In genomic region chr10:22346087-22346661, GRCh38 we compare ENCODE assay signal across 17 cellular contexts. TPM values are rescaled to one million over a fixed set of nuclear protein-coding genes. Genes with fewer than 3 reads are reported as not detected.
DNase-seq lines count a peak whose midpoint lies in the region; ATAC-seq, FAIRE-seq and TF ChIP-seq lines count a peak whose summit lies in the region.
"Had no signal": no experiment of that assay in that cellular context is flagged by ENCODE, and none has a peak within 500 bp of the region (broad histone marks: within the 10 kb centered on the region; RNA-seq: fewer than 3 reads in every experiment).

No MANE protein-coding gene starts in this region.

- CTCF ChIA-PET in H1 (lab: Charles Lee; ENCODE audit: partially characterized antibody) = interaction anchor here (1.1 to 1.5 kb wide), 3 partner anchors 91 to 628 kb away, joined by 3 to 7 read pairs (median 5); no protein-coding TSS in a partner anchor

- no peak overlapping the region for H3K9ac ChIP-seq in HUES64 (ENCODE audit: low read depth, low read length)
- H3K9ac ChIP-seq in H1 (replicated peaks in 1 of 4; ENCODE audit: extremely low read depth in 1 of 4, low read depth in 3 of 4, low read length in 3 of 4) = no peak overlapping the region

- H2BK12ac ChIP-seq in H1 (ENCODE audit: low read depth, low read length) = no peak overlapping the region

- no peaks in the 10 kb centered on the region for H3K79me2 ChIP-seq in H1 (ENCODE audit: control insufficient read depth in 1 of 2, insufficient read depth in 2 of 2, low read length in 2 of 2)

- H3K27ac ChIP-seq in HUES64 (ENCODE audit: low read depth, low read length) (no peak overlapping the region), H1 (ENCODE audit: low read depth, low read length) (no peak overlapping the region)
- H3K27ac ChIP-seq: epithelial cell of prostate, heart left ventricle, spleen, thyroid gland had no signal

- H4K5ac ChIP-seq in H1 (ENCODE audit: insufficient read length, low read depth, low read length) = no peak overlapping the region

- no peak for FAIRE-seq in H1 (lab: Jason Lieb, UNC)
- FAIRE-seq: HTR-8/SVneo had no signal

- peaks cover 88% of the 10 kb centered on the region for H3K27me3 Mint-ChIP-seq in nephron (ENCODE audit: low read depth)

- H3K4ac ChIP-seq in H1 (replicated peaks; ENCODE audit: insufficient read length, low read depth, low read length) = no peak overlapping the region

- no peak overlapping the region for H3K56ac ChIP-seq in H1 (replicated peaks; ENCODE audit: insufficient read length, low read depth, low read length)

- no peak for TF ChIP-seq EP300 in H1 (IDR thresholded peaks at IDR 0.05; ENCODE audit: borderline replicate concordance in 1 of 2, low read depth in 2 of 2, low read length in 2 of 2)

- no peak overlapping the region for H3K14ac ChIP-seq in H1 (ENCODE audit: insufficient read length)

- no peak overlapping the region for H2BK20ac ChIP-seq in H1 (ENCODE audit: low read length)

- H3K4me1 ChIP-seq in HUES64 (ENCODE audit: insufficient read depth, low read length) = no peaks in the 10 kb centered on the region; the same call in 1 of the 2 replicates
- H3K4me1 ChIP-seq in H1 (replicated peaks in 1 of 4; ENCODE audit: control insufficient read depth in 3 of 4, insufficient read depth in 4 of 4, low read length in 3 of 4) = peaks cover 0 to 5% (median 3%) of the 10 kb centered on the region in 4 experiments; a peak in 3 of 7 replicates

- no peak overlapping the region for H3K27ac Mint-ChIP-seq in nephron

- no peak for ATAC-seq in GM18867 (IDR thresholded peaks at IDR 0.05; ENCODE audit: unreplicated experiment)
- ATAC-seq: heart left ventricle had no signal

- H3K23me2 ChIP-seq in H1 (ENCODE audit: low read depth, low read length) = peaks cover 7% of the 10 kb centered on the region; the same call in 1 of the 2 replicates

- no peak overlapping the region for H2BK5ac ChIP-seq in H1 (ENCODE audit: low read depth, low read length)

- peak overlapping the region; percentile 24 to 78 (median 63) for H3K4me3 Mint-ChIP-seq in nephron

- H4K8ac ChIP-seq in H1 (ENCODE audit: extremely low read depth, insufficient read depth, low read length) = no peak overlapping the region

- H3K4me3 ChIP-seq in HUES64 (ENCODE audit: low read length) (peak overlapping the region; percentile 57), H1 (ENCODE audit: extremely low read depth in 1 of 4, insufficient read depth in 2 of 4, low read depth in 3 of 4, low read length in 4 of 4) (peak overlapping the region; percentile 51 to 64 (median 54); a peak in 7 of 8 replicates)
- H3K4me3 ChIP-seq: thyroid gland had no signal

- no peak overlapping the region for H2AK5ac ChIP-seq in H1 (ENCODE audit: low read depth, low read length)

- TF ChIP-seq CTCF in H1 (IDR thresholded peaks at IDR 0.05; ENCODE audit: control extremely low read depth in 1 of 3, insufficient read depth in 1 of 3, low read depth in 1 of 3, low read length in 3 of 3) = no peak
- TF ChIP-seq CTCF in nephron (IDR thresholded peaks at IDR 0.05; ENCODE audit: unreplicated experiment in 3 of 3) = no peak

- no peak overlapping the region for H4K91ac ChIP-seq in H1 (replicated peaks; ENCODE audit: insufficient read length, low read length)

- peaks cover 36% of the 10 kb centered on the region for H3K4me1 Mint-ChIP-seq in nephron

- TF ChIP-seq RAD21 in H1 (IDR thresholded peaks at IDR 0.05 in 1 of 2, conservative IDR thresholded peaks at IDR 0.05 in 1 of 2; ENCODE audit: low read depth in 2 of 2, low read length in 2 of 2) = no peak

- H3K36me3 Mint-ChIP-seq in nephron (ENCODE audit: low read depth) = no peaks in the 10 kb centered on the region

- no peaks in the 10 kb centered on the region for H3K79me1 ChIP-seq in H1 (ENCODE audit: low read depth, low read length)

- H4K20me1 ChIP-seq in H1 (replicated peaks in 1 of 2; ENCODE audit: control insufficient read depth in 1 of 2, insufficient read depth in 2 of 2, low read length in 2 of 2) = peaks cover 2 to 8% of the 10 kb centered on the region in 2 experiments

- WGBS in HUES64 = 16% methylated on average over 7 of the region's 8 CpGs
- 18% methylated on average over 7 of the region's 8 CpGs; no CpG with 5 or more reads in 1 of the 2 experiments for WGBS in H1 (ENCODE audit: extremely low coverage in 1 of 2, insufficient coverage in 1 of 2, insufficient read length in 1 of 2, insufficient replicate concordance in 2 of 2, low coverage in 1 of 2, low lambda C conversion rate in 2 of 2, missing lambda C conversion rate in 1 of 2), 2 experiments

- H2BK120ac ChIP-seq in H1 (replicated peaks; ENCODE audit: low read depth, low read length) = no peak overlapping the region

- H3K23ac ChIP-seq in H1 (ENCODE audit: insufficient read length) = no peak overlapping the region

- H3K36me3 ChIP-seq in HUES64 (ENCODE audit: insufficient read depth, low read length) (no peaks in the 10 kb centered on the region), H1 (ENCODE audit: control insufficient read depth in 2 of 4, insufficient read depth in 4 of 4, low read length in 3 of 4) (no peaks in the 10 kb centered on the region; a peak in 1 of 8 replicates)
- H3K36me3 ChIP-seq: heart left ventricle, spleen, thyroid gland had no signal

- no peak overlapping the region for H2BK15ac ChIP-seq in H1 (ENCODE audit: low read length)

- H3K18ac ChIP-seq in H1 (ENCODE audit: extremely low read depth, low read length) = no peak overlapping the region

- POLR2A ChIA-PET in H1 (lab: Charles Lee; ENCODE audit: partially characterized antibody) = no interaction called here

- H3K9me3 ChIP-seq in HUES64 (ENCODE audit: insufficient read depth, low read depth, low read length) = no peaks in the 10 kb centered on the region
- H3K9me3 ChIP-seq in H1 (ENCODE audit: insufficient read depth in 2 of 2, low read depth in 1 of 2, low read length in 1 of 2) = no peaks in the 10 kb centered on the region
- H3K9me3 ChIP-seq: heart left ventricle, thyroid gland had no signal

- peak overlapping the region; percentile 75 to 89 for H3K4me2 ChIP-seq in H1 (ENCODE audit: insufficient read depth in 1 of 2, low read depth in 2 of 2, low read length in 2 of 2)

- H3K9me3 Mint-ChIP-seq in nephron = peaks cover 6% of the 10 kb centered on the region

- H3K27me3 ChIP-seq in HUES64 (ENCODE audit: insufficient read depth, low read length) (peaks cover 89% of the 10 kb centered on the region), H1 (replicated peaks in 1 of 4; ENCODE audit: control insufficient read depth in 3 of 4, extremely low read depth in 1 of 4, insufficient read depth in 3 of 4, low read length in 3 of 4) (peaks cover 42 to 77% (median 62%) of the 10 kb centered on the region in 4 experiments)

- DNase-seq in NCI-H2227 (lab: John Stamatoyannopoulos, UW; ENCODE audit: unreplicated experiment) (peak; percentile 4), NCI-H2227 treated with DMSO at 0.1 percent for 48 hours (lab: John Stamatoyannopoulos, UW) (no peak), H1 (ENCODE audit: low read depth in 1 of 2, low spot score in 2 of 2) (no peak), COLO829 (ENCODE audit: low spot score) (no peak)
- DNase-seq in stimulated activated CD4-positive, alpha-beta T cell treated with anti-CD3 and anti-CD28 coated beads, Interleukin-4, amount 100 ng/mL, for 4 hours = no peak
- DNase-seq: 8988T; central memory CD4-positive, alpha-beta T cell; thyroid gland had no signal

- no peak overlapping the region for H2AFZ ChIP-seq in H1 (ENCODE audit: low read length)

- no peak for TF ChIP-seq POLR2A in H1 (IDR thresholded peaks at IDR 0.05; ENCODE audit: control extremely low read depth in 1 of 2, low read depth in 2 of 2, low read length in 2 of 2)

TF ChIP-seq in H1, 55 proteins besides CTCF, POLR2A, EP300 and RAD21:
- TF ChIP-seq EZH2 (IDR thresholded peaks at IDR 0.05; ENCODE audit: low read depth, low read length, severe bottlenecking) = peak; percentile 6
- no peak for TF ChIP-seq TAF1 (IDR thresholded peaks at IDR 0.05; ENCODE audit: low read depth, low read length)
- peak; percentile 59 for TF ChIP-seq SUZ12 (IDR thresholded peaks at IDR 0.05; ENCODE audit: low read length)

RNA-seq across cellular contexts. Expression of gene SPAG6, which starts 0.9 kb away (rescaled TPM):
- polyA plus RNA-seq in HUES64 (2013, experiment 1 of 2) = 0.30 TPM
- polyA plus RNA-seq in HUES64 (2013, experiment 2 of 2) = 0.51 TPM
- total RNA-seq in H1 (2021; fragmentation: NEBNext Ultra II Directional; extraction: Animal tissue kit (Norgen Biotek cat#: 25700)) = 0.34 TPM in 1 of 2 replicates, not detected in the other
- polyA plus RNA-seq in H1 (2011; rRNA removed) = 0.14 TPM in 2 replicates
- 0.28 TPM for polyA plus RNA-seq in H1 (2011; cell fraction: cytosol; rRNA removed)
- 0.16 TPM for polyA plus RNA-seq in H1 (2011; cell fraction: nucleus; rRNA removed)
- polyA plus RNA-seq in H1 (2012, experiment 1 of 2) = 0.14 to 0.33 TPM (median 0.19 TPM) in 4 replicates
- not detected for polyA plus RNA-seq in H1 (2012, experiment 2 of 2)
- polyA plus RNA-seq in H1 (2013, experiment 1 of 2) = 0.08 TPM
- polyA plus RNA-seq in H1 (2013, experiment 2 of 2) = 0.13 TPM
- 0.27 and 0.41 TPM in 2 replicates for polyA minus RNA-seq in H1 (2011; rRNA and poly(A)+ RNA removed)
- not detected for polyA minus RNA-seq in H1 (2011; cell fraction: cytosol; rRNA and poly(A)+ RNA removed)
- not detected for polyA minus RNA-seq in H1 (2011; cell fraction: nucleus; rRNA and poly(A)+ RNA removed)
- total RNA-seq: osteoblast, spleen had no signal
- polyA plus RNA-seq: heart left ventricle, liver had no signal

RNA-seq across cellular contexts. Expression of gene BMI1, which starts 25.3 kb away (rescaled TPM):
- polyA plus RNA-seq in HUES64 (2013, experiment 1 of 2) = 8.6 TPM
- 11.0 TPM for polyA plus RNA-seq in HUES64 (2013, experiment 2 of 2)
- total RNA-seq in H1 (2021; fragmentation: NEBNext Ultra II Directional; extraction: Animal tissue kit (Norgen Biotek cat#: 25700)) = 7.0 and 10.7 TPM in 2 replicates
- polyA plus RNA-seq in H1 (2011; rRNA removed) = 2.8 and 2.9 TPM in 2 replicates
- polyA plus RNA-seq in H1 (2011; cell fraction: cytosol; rRNA removed) = 4.1 TPM
- 7.6 TPM for polyA plus RNA-seq in H1 (2011; cell fraction: nucleus; rRNA removed)
- 2.8 to 10.9 TPM (median 4.8 TPM) in 4 replicates for polyA plus RNA-seq in H1 (2012, experiment 1 of 2)
- 0.12 TPM for polyA plus RNA-seq in H1 (2012, experiment 2 of 2)
- 2.9 TPM for polyA plus RNA-seq in H1 (2013, experiment 1 of 2)
- polyA plus RNA-seq in H1 (2013, experiment 2 of 2) = 2.7 TPM
- polyA minus RNA-seq in H1 (2011; rRNA and poly(A)+ RNA removed) = 5.2 and 8.7 TPM in 2 replicates
- 5.9 TPM for polyA minus RNA-seq in H1 (2011; cell fraction: cytosol; rRNA and poly(A)+ RNA removed)
- 7.2 TPM for polyA minus RNA-seq in H1 (2011; cell fraction: nucleus; rRNA and poly(A)+ RNA removed)

RNA-seq across cellular contexts. Expression of gene COMMD3, which starts 30.0 kb away (rescaled TPM):
- 3.1 TPM for polyA plus RNA-seq in HUES64 (2013, experiment 1 of 2)
- 7.7 TPM for polyA plus RNA-seq in HUES64 (2013, experiment 2 of 2)
- 2.3 and 2.7 TPM in 2 replicates for total RNA-seq in H1 (2021; fragmentation: NEBNext Ultra II Directional; extraction: Animal tissue kit (Norgen Biotek cat#: 25700))
- polyA plus RNA-seq in H1 (2011; rRNA removed) = 0.94 and 2.7 TPM in 2 replicates
- 2.1 TPM for polyA plus RNA-seq in H1 (2011; cell fraction: cytosol; rRNA removed)
- polyA plus RNA-seq in H1 (2011; cell fraction: nucleus; rRNA removed) = 1.2 TPM
- 2.4 to 4.3 TPM (median 2.7 TPM) in 4 replicates for polyA plus RNA-seq in H1 (2012, experiment 1 of 2)
- polyA plus RNA-seq in H1 (2012, experiment 2 of 2) = 1.8 TPM
- polyA plus RNA-seq in H1 (2013, experiment 1 of 2) = 4.5 TPM
- 3.1 TPM for polyA plus RNA-seq in H1 (2013, experiment 2 of 2)
- 0.63 and 1.8 TPM in 2 replicates for polyA minus RNA-seq in H1 (2011; rRNA and poly(A)+ RNA removed)
- polyA minus RNA-seq in H1 (2011; cell fraction: cytosol; rRNA and poly(A)+ RNA removed) = not detected
- polyA minus RNA-seq in H1 (2011; cell fraction: nucleus; rRNA and poly(A)+ RNA removed) = not detected
